In genomic region chr5:90866333-90866732, GRCh38 we compare ENCODE assay signal across 8 cellular contexts.
A peak's percentile ranks its signal among the peaks of the same experiment; 100 is the strongest.
DNase-seq lines count a peak whose midpoint lies in the region; ATAC-seq, FAIRE-seq and TF ChIP-seq lines count a peak whose summit lies in the region.

No MANE protein-coding gene starts in this region.

- no peak overlapping the region for H3K27ac ChIP-seq in breast epithelium
- H3K27ac ChIP-seq in HepG2 (ENCODE audit: extremely low read length, insufficient read depth, low read length), result no peak overlapping the region

- TF ChIP-seq CTCF in breast epithelium (IDR thresholded peaks at IDR 0.05), result peak; percentile 24 to 61 (median 57)
- TF ChIP-seq CTCF in HepG2 (CRISPR knock-in tag; IDR thresholded peaks at IDR 0.05), result peak; percentile 72

- TF ChIP-seq POLR2A in breast epithelium (IDR thresholded peaks at IDR 0.05), result no peak
- no peak for TF ChIP-seq POLR2A in HepG2 (IDR thresholded peaks at IDR 0.05; ENCODE audit: insufficient read depth in 1 of 2, low read depth in 2 of 2, low read length in 2 of 2)

- CTCF ChIA-PET in HepG2 (lab: Yijun Ruan, JAX; ENCODE audit: low intra/inter-chr PET ratio, low total read pairs), result interaction anchor here (1.9 to 3.4 kb wide), 4 partner anchors 66 to 553 kb away, joined by 9 to 64 read pairs (median 11); partner anchors contain the start of gene ARRDC3

- no TSS peak for BruUV-seq in HepG2 (replicated peaks; lab: Mats Ljungman, UMichigan)

- no peaks in the 10 kb centered on the region for H3K27me3 ChIP-seq in breast epithelium
- H3K27me3 ChIP-seq in HepG2 (ENCODE audit: control insufficient read depth in 1 of 2, insufficient read depth in 2 of 2, low read length in 2 of 2), result no peaks in the 10 kb centered on the region

- DNase-seq in DMS53 treated with DMSO at 0.1 percent for 48 hours (lab: John Stamatoyannopoulos, UW; ENCODE audit: unreplicated experiment), result peak; percentile 41
- peak; percentile 56 for DNase-seq in HCEC 1CT
- DNase-seq in NCI-H446 treated with DMSO at 0.1 percent for 48 hours (lab: John Stamatoyannopoulos, UW), result peak; percentile 27
- DNase-seq in breast epithelium (ENCODE audit: low spot score in 2 of 2), result no peak
- peak; percentile 40 for DNase-seq in HepG2 (ENCODE audit: low spot score)
- DNase-seq in activated CD4-positive, CD25-positive, alpha-beta regulatory T cell (lab: John Stamatoyannopoulos, UW), result no peak

- H3K9ac ChIP-seq in HepG2 (ENCODE audit: insufficient read depth, low read depth, low read length), result no peak overlapping the region

- H3K4me1 ChIP-seq in breast epithelium (no peaks in the 10 kb centered on the region), HepG2 (ENCODE audit: insufficient read depth, low read length) (peaks cover 23% of the 10 kb centered on the region)

- peak overlapping the region; percentile 51 for H3K4me2 ChIP-seq in HepG2 (ENCODE audit: low read depth, low read length)

- TF ChIP-seq RAD21 in HepG2 (CRISPR knock-in tag; IDR thresholded peaks at IDR 0.05), result peak; percentile 80

- in situ Hi-C loops in HepG2 (cut with HindIII; ENCODE audit: extremely low pct_ligation_motif_present, low pct_unique_long_range_greater_than_20kb), result loop anchor here (5.0 to 25.0 kb wide), 4 partner anchors 228 to 548 kb away; partner anchors contain the start of gene ARRDC3

- H2AFZ ChIP-seq in HepG2 (ENCODE audit: low read length), result no peak overlapping the region

- H3K9me3 ChIP-seq in breast epithelium (no peaks in the 10 kb centered on the region), HepG2 (ENCODE audit: low read length) (no peaks in the 10 kb centered on the region)

- H3K79me2 ChIP-seq in HepG2 (ENCODE audit: insufficient read depth, low read length), result no peaks in the 10 kb centered on the region

- H3K4me3 ChIP-seq in breast epithelium (no peak overlapping the region), HepG2 (replicated peaks in 1 of 3; ENCODE audit: insufficient read depth in 1 of 3, low read depth in 2 of 3, low read length in 3 of 3) (peak overlapping the region in 1 of 3 experiments; percentile 4; a peak in 1 of 6 replicates)

- no peaks in the 10 kb centered on the region for H4K20me1 ChIP-seq in HepG2 (ENCODE audit: insufficient read depth, low read length)

- WGBS in HepG2 (ENCODE audit: low lambda C conversion rate), result 2% methylated on average over 2 of the region's 2 CpGs

- FAIRE-seq in HepG2 (lab: Jason Lieb, UNC), result peak; percentile 72

- intact Hi-C loops in breast epithelium (cut with DNase I; ENCODE audit: low total_unique reads), result no loop called here
- intact Hi-C loops in HepG2 (cut with micrococcal nuclease; ENCODE audit: unreplicated experiment), result loop anchor here (1.0 to 2.0 kb wide), 5 partner anchors 66 to 553 kb away; no protein-coding TSS in a partner anchor

- H3K36me3 ChIP-seq in breast epithelium, result no peaks in the 10 kb centered on the region
- H3K36me3 ChIP-seq in HepG2 (replicated peaks in 1 of 2; ENCODE audit: control insufficient read depth in 1 of 2, insufficient read depth in 2 of 2, low read length in 2 of 2), result no peaks in the 10 kb centered on the region

- TF ChIP-seq EP300 in HepG2 (IDR thresholded peaks at IDR 0.05; ENCODE audit: low read depth in 2 of 2, low read length in 2 of 2) (peak in 1 of 2 experiments; percentile 28; a peak in 1 of 4 replicates), HepG2 (CRISPR knock-in tag; IDR thresholded peaks at IDR 0.05; ENCODE audit: borderline replicate concordance) (no peak)

- ATAC-seq in HepG2, result peak; percentile 74
- ATAC-seq in HG02938 (IDR thresholded peaks at IDR 0.05; ENCODE audit: unreplicated experiment), result no peak
- ATAC-seq in GM19467 (IDR thresholded peaks at IDR 0.05; ENCODE audit: unreplicated experiment), result no peak

- POLR2A ChIA-PET in HepG2 (lab: Yijun Ruan, JAX), result interaction anchor here (0.8 to 1.4 kb wide), 2 partner anchors 515 to 518 kb away, joined by 3 to 9 read pairs; no protein-coding TSS in a partner anchor

TF ChIP-seq in HepG2, 621 proteins besides CTCF, POLR2A, EP300 and RAD21 (continues in another document):
- TF ChIP-seq SMC3 (IDR thresholded peaks at IDR 0.05; ENCODE audit: low read length), result peak; percentile 75
- peak in 1 of 2 experiments; percentile 54; a peak in 1 of 4 replicates for TF ChIP-seq HMGXB4 (CRISPR knock-in tag; IDR thresholded peaks at IDR 0.05; ENCODE audit: borderline replicate concordance in 1 of 2, low read depth in 1 of 2)
- TF ChIP-seq, protein P1, sequence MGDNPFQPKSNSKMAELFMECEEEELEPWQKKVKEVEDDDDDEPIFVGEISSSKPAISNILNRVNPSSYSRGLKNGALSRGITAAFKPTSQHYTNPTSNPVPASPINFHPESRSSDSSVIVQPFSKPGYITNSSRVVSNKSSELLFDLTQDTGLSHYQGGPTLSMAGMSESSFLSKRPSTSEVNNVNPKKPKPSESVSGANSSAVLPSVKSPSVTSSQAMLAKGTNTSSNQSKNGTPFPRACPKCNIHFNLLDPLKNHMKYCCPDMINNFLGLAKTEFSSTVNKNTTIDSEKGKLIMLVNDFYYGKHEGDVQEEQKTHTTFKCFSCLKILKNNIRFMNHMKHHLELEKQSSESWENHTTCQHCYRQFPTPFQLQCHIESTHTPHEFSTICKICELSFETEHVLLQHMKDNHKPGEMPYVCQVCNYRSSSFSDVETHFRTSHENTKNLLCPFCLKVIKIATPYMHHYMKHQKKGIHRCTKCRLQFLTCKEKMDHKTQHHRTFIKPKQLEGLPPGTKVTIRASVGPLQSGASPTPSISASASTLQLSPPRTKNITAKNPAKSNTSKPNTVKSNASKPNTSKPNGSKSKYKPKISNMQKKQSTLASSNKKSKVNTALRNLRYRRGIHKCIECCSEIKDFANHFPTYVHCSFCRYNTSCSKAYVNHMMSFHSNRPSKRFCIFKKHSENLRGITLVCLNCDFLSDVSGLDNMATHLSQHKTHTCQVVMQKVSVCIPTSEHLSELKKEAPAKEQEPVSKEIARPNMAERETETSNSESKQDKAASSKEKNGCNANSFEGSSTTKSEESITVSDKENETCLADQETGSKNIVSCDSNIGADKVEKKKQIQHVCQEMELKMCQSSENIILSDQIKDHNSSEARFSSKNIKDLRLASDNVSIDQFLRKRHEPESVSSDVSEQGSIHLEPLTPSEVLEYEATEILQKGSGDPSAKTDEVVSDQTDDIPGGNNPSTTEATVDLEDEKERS (CRISPR knock-in tag; IDR thresholded peaks at IDR 0.05), result no peak
- TF ChIP-seq PPARG (CRISPR knock-in tag; conservative IDR thresholded peaks at IDR 0.05), result peak; percentile 52; the same call in 1 of the 2 replicates
- no peak for TF ChIP-seq JDP2 (CRISPR knock-in tag; IDR thresholded peaks at IDR 0.05; ENCODE audit: borderline replicate concordance)
- no peak for TF ChIP-seq ZNF160 (CRISPR knock-in tag; IDR thresholded peaks at IDR 0.05)
- TF ChIP-seq, protein P2, sequence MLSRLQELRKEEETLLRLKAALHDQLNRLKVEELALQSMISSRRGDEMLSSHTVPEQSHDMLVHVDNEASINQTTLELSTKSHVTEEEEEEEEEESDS (CRISPR knock-in tag; IDR thresholded peaks at IDR 0.05; ENCODE audit: borderline replicate concordance), result no peak
- TF ChIP-seq MLLT10 (CRISPR knock-in tag; IDR thresholded peaks at IDR 0.05), result no peak
- TF ChIP-seq MED1 (CRISPR knock-in tag; IDR thresholded peaks at IDR 0.05), result 0 out of 2 replicates have a peak, but pooled peaks have one; percentile 24
- no peak for TF ChIP-seq ZNF891 (CRISPR knock-in tag; IDR thresholded peaks at IDR 0.05)
- TF ChIP-seq ONECUT2 (CRISPR knock-in tag; IDR thresholded peaks at IDR 0.05), result peak; percentile 99
- 0 out of 2 replicates have a peak, but pooled peaks have one; percentile 25 for TF ChIP-seq ARID3A (IDR thresholded peaks at IDR 0.05; ENCODE audit: low read depth, low read length)
- peak; percentile 87 for TF ChIP-seq STAG1 (CRISPR knock-in tag; IDR thresholded peaks at IDR 0.05)
- peak; percentile 73 for TF ChIP-seq YY1 (IDR thresholded peaks at IDR 0.05; ENCODE audit: insufficient read depth, insufficient replicate concordance, low read depth, low read length)
- 0 out of 2 replicates have a peak, but pooled peaks have one; percentile 28 for TF ChIP-seq GATAD2A (CRISPR knock-in tag; IDR thresholded peaks at IDR 0.05)
- no peak for TF ChIP-seq FOXK2 (IDR thresholded peaks at IDR 0.05)
- TF ChIP-seq MIXL1 (CRISPR knock-in tag; IDR thresholded peaks at IDR 0.05), result peak; percentile 60; the same call in 1 of the 2 replicates
- TF ChIP-seq THAP11 (CRISPR knock-in tag; IDR thresholded peaks at IDR 0.05), result peak; percentile 4; the same call in 1 of the 2 replicates
- 0 out of 2 replicates have a peak, but pooled peaks have one; percentile 7 for TF ChIP-seq SOX5 (CRISPR knock-in tag; IDR thresholded peaks at IDR 0.05; ENCODE audit: borderline replicate concordance)
- TF ChIP-seq ZNF615 (CRISPR knock-in tag; IDR thresholded peaks at IDR 0.05; ENCODE audit: borderline replicate concordance), result no peak
- 0 out of 2 replicates have a peak, but pooled peaks have one; percentile 30 for TF ChIP-seq ELF3 (CRISPR knock-in tag; IDR thresholded peaks at IDR 0.05)

Comparison
In these comparisons a context has a peak if more than half of its experiments do, and no peak if none do; other contexts are left out.
1. DNase-seq: peak in DMS53 treated with DMSO at 0.1 percent for 48 hours (single experiment), HCEC 1CT (single experiment), NCI-H446 treated with DMSO at 0.1 percent for 48 hours (single experiment) and HepG2 (single experiment); none in breast epithelium (0 of 2) and activated CD4-positive, CD25-positive, alpha-beta regulatory T cell (0 of 4).